Comparison of ENCODE assay signal across 33 cellular contexts in genomic region chr6:138896104-138896756, GRCh38.
"Had no signal": no experiment of that assay in that cellular context is flagged by ENCODE, and none has a peak within 500 bp of the region (broad histone marks: within the 10 kb centered on the region; RNA-seq: fewer than 3 reads in every experiment).

No MANE protein-coding gene starts in this region.

- H3K9me3 Mint-ChIP-seq: activated B cell treated with CpG ODN at 0.5 μM for 24 hours; activated T-cell treated with anti-CD3 and anti-CD28 coated beads, Interleukin-2, amount 50 U/mL, for 4 hours; effector memory CD8-positive, alpha-beta T cell; T-helper 2 cell treated with Interferon-gamma antibody and Interleukin-4, amounts not matched to agents 5 μg/mL and 100 μg/mL, for 36 hours had no signal

- H3K27ac Mint-ChIP-seq: activated B cell treated with CpG ODN at 0.5 μM for 24 hours; activated CD4-positive, alpha-beta memory T cell treated with anti-CD3 and anti-CD28 coated beads for 36 hours; activated CD4-positive, alpha-beta T cell treated with anti-CD3 and anti-CD28 coated beads, Interleukin-2, amount 10 ng/mL, durations not matched to agents 24 days and 14 days; activated naive CD8-positive, alpha-beta T cell; activated T-helper 17 cell treated with anti-CD3 and anti-CD28 coated beads, Interleukin-2, amount 50 U/mL, for 72 hours; effector memory CD8-positive, alpha-beta T cell; T-helper 17 cell; T-helper 2 cell treated with Interferon-gamma antibody and Interleukin-4, amounts not matched to agents 5 μg/mL and 100 μg/mL, for 36 hours had no signal

- FAIRE-seq: astrocyte, bronchial epithelial cell, colon, endothelial cell of umbilical vein, frontal cortex had no signal

- H3K27me3 ChIP-seq: brain microvascular endothelial cell, esophagus squamous epithelium had no signal

- H3K4me3 Mint-ChIP-seq: activated B cell treated with CpG ODN at 0.5 μM for 24 hours; activated CD4-positive, alpha-beta memory T cell treated with anti-CD3 and anti-CD28 coated beads for 36 hours; activated CD4-positive, alpha-beta T cell treated with anti-CD3 and anti-CD28 coated beads, Interleukin-2, amount 10 ng/mL, durations not matched to agents 24 days and 14 days; activated naive CD8-positive, alpha-beta T cell; activated T-cell treated with anti-CD3 and anti-CD28 coated beads, Interleukin-2, amount 50 U/mL, for 4 hours; activated T-helper 17 cell treated with anti-CD3 and anti-CD28 coated beads, Interleukin-2, amount 50 U/mL, for 72 hours; effector memory CD8-positive, alpha-beta T cell; T-helper 17 cell; T-helper 2 cell treated with Interferon-gamma antibody and Interleukin-4, amounts not matched to agents 5 μg/mL and 100 μg/mL, for 36 hours had no signal

- H3K36me3 ChIP-seq: brain microvascular endothelial cell had no signal

- ATAC-seq: activated CD4-positive, CD25-positive, alpha-beta regulatory T cell treated with anti-CD3 and anti-CD28 coated beads, Interleukin-2, amount 50 U/mL, for 24 hours; activated T-cell treated with anti-CD3 and anti-CD28 coated beads, Interleukin-2, amount 50 U/mL, for 4 hours; activated T-helper 17 cell treated with anti-CD3 and anti-CD28 coated beads, Interleukin-2, amount 50 U/mL, for 72 hours; effector memory CD8-positive, alpha-beta T cell; T-helper 17 cell had no signal

- H3K9me3 ChIP-seq: esophagus squamous epithelium had no signal

- H3K4me1 ChIP-seq: esophagus squamous epithelium had no signal

- H3K4me3 ChIP-seq: esophagus squamous epithelium had no signal

- H3K27me3 Mint-ChIP-seq: activated B cell treated with CpG ODN at 0.5 μM for 24 hours; activated CD4-positive, alpha-beta memory T cell treated with anti-CD3 and anti-CD28 coated beads for 36 hours; activated CD4-positive, alpha-beta T cell treated with anti-CD3 and anti-CD28 coated beads, Interleukin-2, amount 10 ng/mL, durations not matched to agents 24 days and 14 days; activated naive CD8-positive, alpha-beta T cell; activated T-helper 17 cell treated with anti-CD3 and anti-CD28 coated beads, Interleukin-2, amount 50 U/mL, for 72 hours; effector memory CD8-positive, alpha-beta T cell; T-helper 17 cell had no signal

- H3K27ac ChIP-seq: brain microvascular endothelial cell, epithelial cell of prostate, esophagus squamous epithelium, WERI-Rb-1 had no signal

- DNase-seq: activated B cell treated with CpG ODN at 0.5 μM for 24 hours; activated CD4-positive, alpha-beta memory T cell treated with anti-CD3 and anti-CD28 coated beads for 36 hours; activated CD4-positive, alpha-beta T cell treated with anti-CD3 and anti-CD28 coated beads, Interleukin-2, amount 10 ng/mL, durations not matched to agents 24 days and 14 days; activated effector memory CD4-positive, alpha-beta T cell treated with Interleukin-2 at 50 U/mL for 16 hours; activated gamma-delta T cell treated with Interleukin-2 at 50 U/mL for 16 hours; activated naive CD4-positive, alpha-beta T cell treated with anti-CD3 and anti-CD28 coated beads, Interleukin-2, amount 50 U/mL, for 16 hours; activated naive CD4-positive, alpha-beta T cell treated with Interleukin-2 at 50 U/mL for 16 hours; activated T-cell treated with anti-CD3 and anti-CD28 coated beads, Interleukin-2, amount 50 U/mL, for 4 hours; amniotic stem cell; anterior cingulate cortex; brain microvascular endothelial cell; caudate nucleus; cortex of kidney; dermis blood vessel endothelial cell; effector CD4-positive, alpha-beta T cell; effector memory CD8-positive, alpha-beta T cell; esophagus squamous epithelium; foreskin fibroblast; head of caudate nucleus; T-helper 1 cell; T-helper 17 cell; T1000; WERI-Rb-1 had no signal
